In the genomic region with DNA sequence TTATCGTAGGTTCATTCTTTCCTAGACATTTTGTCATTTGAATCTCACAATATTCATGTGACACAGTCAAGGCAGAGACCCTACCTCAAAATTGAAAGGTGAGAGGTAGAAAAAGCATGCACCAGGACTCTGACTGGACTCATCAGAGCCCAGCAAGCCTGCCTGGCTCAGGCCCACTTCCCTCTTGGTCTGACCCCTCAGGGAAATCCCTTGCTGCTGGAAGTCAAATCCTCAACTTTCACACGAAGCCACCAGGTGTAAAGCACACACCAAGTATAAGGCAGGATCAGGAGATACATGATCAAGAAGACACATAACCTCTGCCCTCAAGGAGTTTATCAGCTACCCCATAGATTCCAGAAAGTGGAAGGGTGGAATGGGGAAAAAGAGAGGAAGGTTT, we compare ENCODE assay signal across 1 cellular context.
TF ChIP-seq lines count a peak whose summit lies in the region.

No MANE protein-coding gene starts in this region.

TF ChIP-seq in H1, 55 proteins besides CTCF, POLR2A, EP300 and RAD21:
- TF ChIP-seq BCL11A (IDR thresholded peaks at IDR 0.05; ENCODE audit: low read depth in 2 of 2, low read length in 2 of 2) (no peak), GTF2F1 (IDR thresholded peaks at IDR 0.05; ENCODE audit: borderline replicate concordance, low read depth, low read length) (no peak), EZH2 (IDR thresholded peaks at IDR 0.05; ENCODE audit: low read depth, low read length, severe bottlenecking) (no peak)
- TF ChIP-seq, protein P1, sequence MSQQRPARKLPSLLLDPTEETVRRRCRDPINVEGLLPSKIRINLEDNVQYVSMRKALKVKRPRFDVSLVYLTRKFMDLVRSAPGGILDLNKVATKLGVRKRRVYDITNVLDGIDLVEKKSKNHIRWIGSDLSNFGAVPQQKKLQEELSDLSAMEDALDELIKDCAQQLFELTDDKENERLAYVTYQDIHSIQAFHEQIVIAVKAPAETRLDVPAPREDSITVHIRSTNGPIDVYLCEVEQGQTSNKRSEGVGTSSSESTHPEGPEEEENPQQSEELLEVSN (IDR thresholded peaks at IDR 0.05) = no peak
- TF ChIP-seq, protein P2, sequence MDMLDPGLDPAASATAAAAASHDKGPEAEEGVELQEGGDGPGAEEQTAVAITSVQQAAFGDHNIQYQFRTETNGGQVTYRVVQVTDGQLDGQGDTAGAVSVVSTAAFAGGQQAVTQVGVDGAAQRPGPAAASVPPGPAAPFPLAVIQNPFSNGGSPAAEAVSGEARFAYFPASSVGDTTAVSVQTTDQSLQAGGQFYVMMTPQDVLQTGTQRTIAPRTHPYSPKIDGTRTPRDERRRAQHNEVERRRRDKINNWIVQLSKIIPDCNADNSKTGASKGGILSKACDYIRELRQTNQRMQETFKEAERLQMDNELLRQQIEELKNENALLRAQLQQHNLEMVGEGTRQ (IDR thresholded peaks at IDR 0.05; ENCODE audit: low read length) = no peak
TF ChIP-seq in H1: peak in this region for 0.
